1 cellular context compared by ENCODE assay signal in the genomic region with DNA sequence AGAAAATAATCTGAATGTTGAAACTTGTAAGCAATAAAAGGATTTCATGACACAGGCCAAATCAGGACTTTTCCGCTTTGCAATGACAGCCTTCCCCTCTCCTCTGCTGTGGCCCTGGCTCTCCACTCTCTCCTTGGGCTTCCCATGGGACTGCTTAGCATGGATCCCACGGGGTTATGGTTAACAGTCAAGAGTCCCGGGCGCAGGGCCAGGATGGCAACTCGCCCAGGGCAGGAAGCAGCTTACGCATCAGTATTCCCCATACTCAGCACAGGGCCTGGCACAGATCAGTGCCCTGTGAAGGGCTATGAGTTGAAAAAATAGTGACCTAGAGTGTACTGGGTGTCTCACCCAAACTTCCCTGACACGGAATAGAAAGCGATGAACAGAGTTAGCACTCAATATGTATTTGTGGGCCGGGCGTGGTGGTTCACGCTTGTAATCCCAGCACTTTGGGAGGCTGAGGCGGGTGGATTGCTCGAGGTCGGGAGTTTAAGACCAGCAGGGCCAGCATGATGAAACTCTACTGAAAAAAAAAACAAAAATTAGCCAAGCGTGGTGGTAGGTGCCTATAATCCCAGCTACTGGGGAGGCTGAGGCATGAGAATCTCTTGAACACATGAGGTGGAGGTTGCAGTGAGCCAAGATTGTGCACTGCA.
TF ChIP-seq lines count a peak whose summit lies in the region.

No MANE protein-coding gene starts in this region.

TF ChIP-seq in HepG2, 621 proteins besides CTCF, POLR2A, EP300 and RAD21 (continued from another document):
- TF ChIP-seq ZNF337 (CRISPR knock-in tag; IDR thresholded peaks at IDR 0.05; ENCODE audit: borderline replicate concordance, low read depth) (no peak), ZNF451 (CRISPR knock-in tag; IDR thresholded peaks at IDR 0.05) (no peak)
- TF ChIP-seq, protein P1, sequence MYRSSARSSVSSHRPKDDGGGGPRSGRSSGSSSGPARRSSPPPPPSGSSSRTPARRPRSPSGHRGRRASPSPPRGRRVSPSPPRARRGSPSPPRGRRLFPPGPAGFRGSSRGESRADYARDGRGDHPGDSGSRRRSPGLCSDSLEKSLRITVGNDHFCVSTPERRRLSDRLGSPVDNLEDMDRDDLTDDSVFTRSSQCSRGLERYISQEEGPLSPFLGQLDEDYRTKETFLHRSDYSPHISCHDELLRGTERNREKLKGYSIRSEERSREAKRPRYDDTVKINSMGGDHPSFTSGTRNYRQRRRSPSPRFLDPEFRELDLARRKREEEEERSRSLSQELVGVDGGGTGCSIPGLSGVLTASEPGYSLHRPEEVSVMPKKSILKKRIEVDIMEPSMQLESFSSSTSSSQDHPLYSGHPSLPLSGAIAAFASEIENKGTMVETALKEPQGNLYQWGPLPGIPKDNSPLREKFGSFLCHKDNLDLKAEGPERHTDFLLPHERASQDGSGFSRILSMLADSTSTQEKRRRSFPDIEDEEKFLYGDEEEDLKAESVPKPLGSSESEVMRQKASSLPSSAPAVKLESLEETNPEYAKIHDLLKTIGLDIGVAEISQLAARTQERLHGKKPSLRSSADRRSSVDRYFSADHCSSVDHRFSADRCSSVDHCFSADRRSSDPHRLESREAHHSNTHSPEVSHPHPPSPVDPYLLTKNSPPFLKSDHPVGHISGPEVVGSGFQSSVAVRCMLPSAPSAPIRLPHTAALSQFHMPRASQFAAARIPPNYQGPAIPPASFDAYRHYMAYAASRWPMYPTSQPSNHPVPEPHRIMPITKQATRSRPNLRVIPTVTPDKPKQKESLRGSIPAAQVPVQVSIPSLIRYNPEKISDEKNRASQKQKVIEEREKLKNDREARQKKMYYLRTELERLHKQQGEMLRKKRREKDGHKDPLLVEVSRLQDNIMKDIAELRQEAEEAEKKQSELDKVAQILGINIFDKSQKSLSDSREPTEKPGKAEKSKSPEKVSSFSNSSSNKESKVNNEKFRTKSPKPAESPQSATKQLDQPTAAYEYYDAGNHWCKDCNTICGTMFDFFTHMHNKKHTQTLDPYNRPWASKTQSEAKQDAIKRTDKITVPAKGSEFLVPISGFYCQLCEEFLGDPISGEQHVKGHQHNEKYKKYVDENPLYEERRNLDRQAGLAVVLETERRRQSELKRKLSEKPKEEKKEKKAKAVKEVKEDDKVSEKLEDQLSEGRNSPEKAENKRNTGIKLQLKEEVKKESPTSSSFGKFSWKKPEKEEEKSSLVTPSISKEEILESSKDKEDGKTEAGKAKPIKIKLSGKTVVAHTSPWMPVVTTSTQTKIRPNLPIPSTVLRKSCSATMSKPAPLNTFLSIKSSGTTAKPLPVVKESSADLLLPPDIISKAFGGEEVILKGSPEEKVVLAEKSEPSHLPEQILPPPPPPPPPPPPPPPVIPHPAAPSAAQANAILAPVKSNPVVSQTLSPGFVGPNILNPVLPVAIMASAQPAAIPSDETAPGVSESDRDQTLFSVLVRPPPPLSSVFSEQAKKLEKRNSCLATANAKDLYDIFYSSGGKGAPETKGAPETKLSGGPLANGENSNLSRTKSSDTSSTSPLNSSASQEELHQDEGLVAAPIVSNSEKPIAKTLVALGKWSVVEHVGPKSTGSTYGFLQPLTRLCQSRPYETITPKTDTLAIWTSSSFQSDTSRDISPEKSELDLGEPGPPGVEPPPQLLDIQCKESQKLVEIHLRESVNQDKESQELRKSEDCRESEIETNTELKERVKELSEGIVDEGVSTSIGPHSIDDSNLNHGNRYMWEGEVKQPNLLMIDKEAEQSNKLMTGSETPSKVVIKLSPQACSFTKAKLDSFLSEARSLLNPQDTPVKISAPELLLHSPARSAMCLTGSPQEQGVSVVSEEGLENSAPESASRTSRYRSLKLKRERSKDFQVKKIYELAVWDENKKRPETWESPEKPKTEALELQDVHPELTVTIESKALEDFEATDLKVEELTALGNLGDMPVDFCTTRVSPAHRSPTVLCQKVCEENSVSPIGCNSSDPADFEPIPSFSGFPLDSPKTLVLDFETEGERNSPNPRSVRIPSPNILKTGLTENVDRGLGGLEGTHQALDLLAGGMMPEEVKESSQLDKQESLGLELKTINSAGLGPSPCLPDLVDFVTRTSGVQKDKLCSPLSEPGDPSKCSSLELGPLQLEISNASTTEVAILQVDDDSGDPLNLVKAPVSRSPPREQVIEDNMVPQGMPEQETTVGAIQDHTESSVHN (CRISPR knock-in tag; IDR thresholded peaks at IDR 0.05) = no peak
- TF ChIP-seq, protein P2, sequence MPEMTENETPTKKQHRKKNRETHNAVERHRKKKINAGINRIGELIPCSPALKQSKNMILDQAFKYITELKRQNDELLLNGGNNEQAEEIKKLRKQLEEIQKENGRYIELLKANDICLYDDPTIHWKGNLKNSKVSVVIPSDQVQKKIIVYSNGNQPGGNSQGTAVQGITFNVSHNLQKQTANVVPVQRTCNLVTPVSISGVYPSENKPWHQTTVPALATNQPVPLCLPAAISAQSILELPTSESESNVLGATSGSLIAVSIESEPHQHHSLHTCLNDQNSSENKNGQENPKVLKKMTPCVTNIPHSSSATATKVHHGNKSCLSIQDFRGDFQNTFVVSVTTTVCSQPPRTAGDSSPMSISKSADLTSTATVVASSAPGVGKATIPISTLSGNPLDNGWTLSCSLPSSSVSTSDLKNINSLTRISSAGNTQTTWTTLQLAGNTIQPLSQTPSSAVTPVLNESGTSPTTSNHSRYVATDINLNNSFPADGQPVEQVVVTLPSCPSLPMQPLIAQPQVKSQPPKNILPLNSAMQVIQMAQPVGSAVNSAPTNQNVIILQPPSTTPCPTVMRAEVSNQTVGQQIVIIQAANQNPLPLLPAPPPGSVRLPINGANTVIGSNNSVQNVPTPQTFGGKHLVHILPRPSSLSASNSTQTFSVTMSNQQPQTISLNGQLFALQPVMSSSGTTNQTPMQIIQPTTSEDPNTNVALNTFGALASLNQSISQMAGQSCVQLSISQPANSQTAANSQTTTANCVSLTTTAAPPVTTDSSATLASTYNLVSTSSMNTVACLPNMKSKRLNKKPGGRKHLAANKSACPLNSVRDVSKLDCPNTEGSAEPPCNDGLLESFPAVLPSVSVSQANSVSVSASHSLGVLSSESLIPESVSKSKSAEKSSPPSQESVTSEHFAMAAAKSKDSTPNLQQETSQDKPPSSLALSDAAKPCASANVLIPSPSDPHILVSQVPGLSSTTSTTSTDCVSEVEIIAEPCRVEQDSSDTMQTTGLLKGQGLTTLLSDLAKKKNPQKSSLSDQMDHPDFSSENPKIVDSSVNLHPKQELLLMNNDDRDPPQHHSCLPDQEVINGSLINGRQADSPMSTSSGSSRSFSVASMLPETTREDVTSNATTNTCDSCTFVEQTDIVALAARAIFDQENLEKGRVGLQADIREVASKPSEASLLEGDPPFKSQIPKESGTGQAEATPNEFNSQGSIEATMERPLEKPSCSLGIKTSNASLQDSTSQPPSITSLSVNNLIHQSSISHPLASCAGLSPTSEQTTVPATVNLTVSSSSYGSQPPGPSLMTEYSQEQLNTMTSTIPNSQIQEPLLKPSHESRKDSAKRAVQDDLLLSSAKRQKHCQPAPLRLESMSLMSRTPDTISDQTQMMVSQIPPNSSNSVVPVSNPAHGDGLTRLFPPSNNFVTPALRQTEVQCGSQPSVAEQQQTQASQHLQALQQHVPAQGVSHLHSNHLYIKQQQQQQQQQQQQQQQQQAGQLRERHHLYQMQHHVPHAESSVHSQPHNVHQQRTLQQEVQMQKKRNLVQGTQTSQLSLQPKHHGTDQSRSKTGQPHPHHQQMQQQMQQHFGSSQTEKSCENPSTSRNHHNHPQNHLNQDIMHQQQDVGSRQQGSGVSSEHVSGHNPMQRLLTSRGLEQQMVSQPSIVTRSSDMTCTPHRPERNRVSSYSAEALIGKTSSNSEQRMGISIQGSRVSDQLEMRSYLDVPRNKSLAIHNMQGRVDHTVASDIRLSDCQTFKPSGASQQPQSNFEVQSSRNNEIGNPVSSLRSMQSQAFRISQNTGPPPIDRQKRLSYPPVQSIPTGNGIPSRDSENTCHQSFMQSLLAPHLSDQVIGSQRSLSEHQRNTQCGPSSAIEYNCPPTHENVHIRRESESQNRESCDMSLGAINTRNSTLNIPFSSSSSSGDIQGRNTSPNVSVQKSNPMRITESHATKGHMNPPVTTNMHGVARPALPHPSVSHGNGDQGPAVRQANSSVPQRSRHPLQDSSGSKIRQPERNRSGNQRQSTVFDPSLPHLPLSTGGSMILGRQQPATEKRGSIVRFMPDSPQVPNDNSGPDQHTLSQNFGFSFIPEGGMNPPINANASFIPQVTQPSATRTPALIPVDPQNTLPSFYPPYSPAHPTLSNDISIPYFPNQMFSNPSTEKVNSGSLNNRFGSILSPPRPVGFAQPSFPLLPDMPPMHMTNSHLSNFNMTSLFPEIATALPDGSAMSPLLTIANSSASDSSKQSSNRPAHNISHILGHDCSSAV (CRISPR knock-in tag; IDR thresholded peaks at IDR 0.05; ENCODE audit: borderline replicate concordance) = no peak
- TF ChIP-seq, protein P3, sequence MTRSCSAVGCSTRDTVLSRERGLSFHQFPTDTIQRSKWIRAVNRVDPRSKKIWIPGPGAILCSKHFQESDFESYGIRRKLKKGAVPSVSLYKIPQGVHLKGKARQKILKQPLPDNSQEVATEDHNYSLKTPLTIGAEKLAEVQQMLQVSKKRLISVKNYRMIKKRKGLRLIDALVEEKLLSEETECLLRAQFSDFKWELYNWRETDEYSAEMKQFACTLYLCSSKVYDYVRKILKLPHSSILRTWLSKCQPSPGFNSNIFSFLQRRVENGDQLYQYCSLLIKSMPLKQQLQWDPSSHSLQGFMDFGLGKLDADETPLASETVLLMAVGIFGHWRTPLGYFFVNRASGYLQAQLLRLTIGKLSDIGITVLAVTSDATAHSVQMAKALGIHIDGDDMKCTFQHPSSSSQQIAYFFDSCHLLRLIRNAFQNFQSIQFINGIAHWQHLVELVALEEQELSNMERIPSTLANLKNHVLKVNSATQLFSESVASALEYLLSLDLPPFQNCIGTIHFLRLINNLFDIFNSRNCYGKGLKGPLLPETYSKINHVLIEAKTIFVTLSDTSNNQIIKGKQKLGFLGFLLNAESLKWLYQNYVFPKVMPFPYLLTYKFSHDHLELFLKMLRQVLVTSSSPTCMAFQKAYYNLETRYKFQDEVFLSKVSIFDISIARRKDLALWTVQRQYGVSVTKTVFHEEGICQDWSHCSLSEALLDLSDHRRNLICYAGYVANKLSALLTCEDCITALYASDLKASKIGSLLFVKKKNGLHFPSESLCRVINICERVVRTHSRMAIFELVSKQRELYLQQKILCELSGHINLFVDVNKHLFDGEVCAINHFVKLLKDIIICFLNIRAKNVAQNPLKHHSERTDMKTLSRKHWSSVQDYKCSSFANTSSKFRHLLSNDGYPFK (CRISPR knock-in tag; IDR thresholded peaks at IDR 0.05; ENCODE audit: borderline replicate concordance) = no peak
